In the genomic region with DNA sequence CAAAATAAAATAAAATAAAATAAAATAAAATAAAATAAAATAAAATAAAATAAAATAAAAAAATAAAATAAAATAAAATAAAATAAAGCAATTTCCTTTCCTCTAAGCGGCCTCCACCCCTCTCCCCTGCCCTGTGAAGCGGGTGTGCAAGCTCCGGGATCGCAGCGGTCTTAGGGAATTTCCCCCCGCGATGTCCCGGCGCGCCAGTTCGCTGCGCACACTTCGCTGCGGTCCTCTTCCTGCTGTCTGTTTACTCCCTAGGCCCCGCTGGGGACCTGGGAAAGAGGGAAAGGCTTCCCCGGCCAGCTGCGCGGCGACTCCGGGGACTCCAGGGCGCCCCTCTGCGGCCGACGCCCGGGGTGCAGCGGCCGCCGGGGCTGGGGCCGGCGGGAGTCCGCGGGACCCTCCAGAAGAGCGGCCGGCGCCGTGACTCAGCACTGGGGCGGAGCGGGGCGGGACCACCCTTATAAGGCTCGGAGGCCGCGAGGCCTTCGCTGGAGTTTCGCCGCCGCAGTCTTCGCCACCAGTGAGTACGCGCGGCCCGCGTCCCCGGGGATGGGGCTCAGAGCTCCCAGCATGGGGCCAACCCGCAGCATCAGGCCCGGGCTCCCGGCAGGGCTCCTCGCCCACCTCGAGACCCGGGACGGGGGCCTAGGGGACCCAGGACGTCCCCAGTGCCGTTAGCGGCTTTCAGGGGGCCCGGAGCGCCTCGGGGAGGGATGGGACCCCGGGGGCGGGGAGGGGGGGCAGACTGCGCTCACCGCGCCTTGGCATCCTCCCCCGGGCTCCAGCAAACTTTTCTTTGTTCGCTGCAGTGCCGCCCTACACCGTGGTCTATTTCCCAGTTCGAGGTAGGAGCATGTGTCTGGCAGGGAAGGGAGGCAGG, we compare ENCODE assay signal across 1 cellular context.
TF ChIP-seq lines count a peak whose summit lies in the region.

A gene (plus strand): TSS at position 494 of the 886 bp plus-strand sequence. CDS start 32 bp downstream, at position 526.

TF ChIP-seq in K562, 482 proteins besides CTCF, POLR2A, EP300 and RAD21 (continued from another document and continues in another):
- TF ChIP-seq, protein P1, sequence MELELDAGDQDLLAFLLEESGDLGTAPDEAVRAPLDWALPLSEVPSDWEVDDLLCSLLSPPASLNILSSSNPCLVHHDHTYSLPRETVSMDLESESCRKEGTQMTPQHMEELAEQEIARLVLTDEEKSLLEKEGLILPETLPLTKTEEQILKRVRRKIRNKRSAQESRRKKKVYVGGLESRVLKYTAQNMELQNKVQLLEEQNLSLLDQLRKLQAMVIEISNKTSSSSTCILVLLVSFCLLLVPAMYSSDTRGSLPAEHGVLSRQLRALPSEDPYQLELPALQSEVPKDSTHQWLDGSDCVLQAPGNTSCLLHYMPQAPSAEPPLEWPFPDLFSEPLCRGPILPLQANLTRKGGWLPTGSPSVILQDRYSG (tag; conservative IDR thresholded peaks at IDR 0.05; ENCODE audit: low read depth): no peak
- TF ChIP-seq JUND (IDR thresholded peaks at IDR 0.05; ENCODE audit: borderline replicate concordance, low read depth, low read length) (peak; percentile 81), JUND (tag; IDR thresholded peaks at IDR 0.05; ENCODE audit: borderline replicate concordance, low read depth, low read length) (no peak; the same call in 2 of the 3 replicates), THRAP3 (IDR thresholded peaks at IDR 0.05; ENCODE audit: borderline replicate concordance) (no peak), MTA3 (IDR thresholded peaks at IDR 0.05; ENCODE audit: borderline replicate concordance) (peak; percentile 97), BCL6 (CRISPR knock-in tag; IDR thresholded peaks at IDR 0.05) (no peak), MAFG (tag; conservative IDR thresholded peaks at IDR 0.05) (peak; percentile 74), GTF2F1 (IDR thresholded peaks at IDR 0.05; ENCODE audit: low read depth, low read length) (peak; percentile 64; the same call in 1 of the 2 replicates), POLR2AphosphoS2 (IDR thresholded peaks at IDR 0.05; ENCODE audit: low read length) (peak; percentile 62; the same call in 1 of the 2 replicates), SRF (CRISPR knock-in tag; IDR thresholded peaks at IDR 0.05) (peak; percentile 92 to 97), HMGN3 (IDR thresholded peaks at IDR 0.05; ENCODE audit: borderline replicate concordance, extremely low read depth, insufficient read length, low read depth, low read length) (peak; percentile 85), ZNF347 (CRISPR knock-in tag; IDR thresholded peaks at IDR 0.05; ENCODE audit: low read depth) (no peak), TCF3 (CRISPR knock-in tag; IDR thresholded peaks at IDR 0.05) (peak; percentile 45), NELFE (IDR thresholded peaks at IDR 0.05; ENCODE audit: insufficient read depth, insufficient read length) (no peak), GATA2 (CRISPR knock-in tag; IDR thresholded peaks at IDR 0.05) (no peak), ZNF175 (CRISPR knock-in tag; IDR thresholded peaks at IDR 0.05; ENCODE audit: low read depth) (no peak; the same call in 1 of the 2 replicates), FOXK2 (conservative IDR thresholded peaks at IDR 0.05 in 1 of 2, IDR thresholded peaks at IDR 0.05 in 1 of 2; ENCODE audit: low read depth in 2 of 2) (peak; percentile 45 to 54; a peak in 1 of 4 replicates), IRF2 (CRISPR knock-in tag; IDR thresholded peaks at IDR 0.05) (no peak), CCNT2 (IDR thresholded peaks at IDR 0.05; ENCODE audit: borderline replicate concordance, extremely low read depth, insufficient read length, low read depth, low read length) (peak; percentile 96), CBX1 (IDR thresholded peaks at IDR 0.05; ENCODE audit: low read depth) (peak; percentile 82; the same call in 1 of the 2 replicates), ZNF589 (CRISPR knock-in tag; IDR thresholded peaks at IDR 0.05; ENCODE audit: low read depth) (no peak)
- TF ChIP-seq, protein P2, sequence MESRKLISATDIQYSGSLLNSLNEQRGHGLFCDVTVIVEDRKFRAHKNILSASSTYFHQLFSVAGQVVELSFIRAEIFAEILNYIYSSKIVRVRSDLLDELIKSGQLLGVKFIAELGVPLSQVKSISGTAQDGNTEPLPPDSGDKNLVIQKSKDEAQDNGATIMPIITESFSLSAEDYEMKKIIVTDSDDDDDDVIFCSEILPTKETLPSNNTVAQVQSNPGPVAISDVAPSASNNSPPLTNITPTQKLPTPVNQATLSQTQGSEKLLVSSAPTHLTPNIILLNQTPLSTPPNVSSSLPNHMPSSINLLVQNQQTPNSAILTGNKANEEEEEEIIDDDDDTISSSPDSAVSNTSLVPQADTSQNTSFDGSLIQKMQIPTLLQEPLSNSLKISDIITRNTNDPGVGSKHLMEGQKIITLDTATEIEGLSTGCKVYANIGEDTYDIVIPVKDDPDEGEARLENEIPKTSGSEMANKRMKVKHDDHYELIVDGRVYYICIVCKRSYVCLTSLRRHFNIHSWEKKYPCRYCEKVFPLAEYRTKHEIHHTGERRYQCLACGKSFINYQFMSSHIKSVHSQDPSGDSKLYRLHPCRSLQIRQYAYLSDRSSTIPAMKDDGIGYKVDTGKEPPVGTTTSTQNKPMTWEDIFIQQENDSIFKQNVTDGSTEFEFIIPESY (CRISPR knock-in tag; IDR thresholded peaks at IDR 0.05): no peak
- TF ChIP-seq, protein P3, sequence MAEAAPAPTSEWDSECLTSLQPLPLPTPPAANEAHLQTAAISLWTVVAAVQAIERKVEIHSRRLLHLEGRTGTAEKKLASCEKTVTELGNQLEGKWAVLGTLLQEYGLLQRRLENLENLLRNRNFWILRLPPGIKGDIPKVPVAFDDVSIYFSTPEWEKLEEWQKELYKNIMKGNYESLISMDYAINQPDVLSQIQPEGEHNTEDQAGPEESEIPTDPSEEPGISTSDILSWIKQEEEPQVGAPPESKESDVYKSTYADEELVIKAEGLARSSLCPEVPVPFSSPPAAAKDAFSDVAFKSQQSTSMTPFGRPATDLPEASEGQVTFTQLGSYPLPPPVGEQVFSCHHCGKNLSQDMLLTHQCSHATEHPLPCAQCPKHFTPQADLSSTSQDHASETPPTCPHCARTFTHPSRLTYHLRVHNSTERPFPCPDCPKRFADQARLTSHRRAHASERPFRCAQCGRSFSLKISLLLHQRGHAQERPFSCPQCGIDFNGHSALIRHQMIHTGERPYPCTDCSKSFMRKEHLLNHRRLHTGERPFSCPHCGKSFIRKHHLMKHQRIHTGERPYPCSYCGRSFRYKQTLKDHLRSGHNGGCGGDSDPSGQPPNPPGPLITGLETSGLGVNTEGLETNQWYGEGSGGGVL (CRISPR knock-in tag; IDR thresholded peaks at IDR 0.05): no peak
- TF ChIP-seq, protein P4, sequence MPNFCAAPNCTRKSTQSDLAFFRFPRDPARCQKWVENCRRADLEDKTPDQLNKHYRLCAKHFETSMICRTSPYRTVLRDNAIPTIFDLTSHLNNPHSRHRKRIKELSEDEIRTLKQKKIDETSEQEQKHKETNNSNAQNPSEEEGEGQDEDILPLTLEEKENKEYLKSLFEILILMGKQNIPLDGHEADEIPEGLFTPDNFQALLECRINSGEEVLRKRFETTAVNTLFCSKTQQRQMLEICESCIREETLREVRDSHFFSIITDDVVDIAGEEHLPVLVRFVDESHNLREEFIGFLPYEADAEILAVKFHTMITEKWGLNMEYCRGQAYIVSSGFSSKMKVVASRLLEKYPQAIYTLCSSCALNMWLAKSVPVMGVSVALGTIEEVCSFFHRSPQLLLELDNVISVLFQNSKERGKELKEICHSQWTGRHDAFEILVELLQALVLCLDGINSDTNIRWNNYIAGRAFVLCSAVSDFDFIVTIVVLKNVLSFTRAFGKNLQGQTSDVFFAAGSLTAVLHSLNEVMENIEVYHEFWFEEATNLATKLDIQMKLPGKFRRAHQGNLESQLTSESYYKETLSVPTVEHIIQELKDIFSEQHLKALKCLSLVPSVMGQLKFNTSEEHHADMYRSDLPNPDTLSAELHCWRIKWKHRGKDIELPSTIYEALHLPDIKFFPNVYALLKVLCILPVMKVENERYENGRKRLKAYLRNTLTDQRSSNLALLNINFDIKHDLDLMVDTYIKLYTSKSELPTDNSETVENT (CRISPR knock-in tag; IDR thresholded peaks at IDR 0.05): peak; percentile 83
- TF ChIP-seq, protein P5, sequence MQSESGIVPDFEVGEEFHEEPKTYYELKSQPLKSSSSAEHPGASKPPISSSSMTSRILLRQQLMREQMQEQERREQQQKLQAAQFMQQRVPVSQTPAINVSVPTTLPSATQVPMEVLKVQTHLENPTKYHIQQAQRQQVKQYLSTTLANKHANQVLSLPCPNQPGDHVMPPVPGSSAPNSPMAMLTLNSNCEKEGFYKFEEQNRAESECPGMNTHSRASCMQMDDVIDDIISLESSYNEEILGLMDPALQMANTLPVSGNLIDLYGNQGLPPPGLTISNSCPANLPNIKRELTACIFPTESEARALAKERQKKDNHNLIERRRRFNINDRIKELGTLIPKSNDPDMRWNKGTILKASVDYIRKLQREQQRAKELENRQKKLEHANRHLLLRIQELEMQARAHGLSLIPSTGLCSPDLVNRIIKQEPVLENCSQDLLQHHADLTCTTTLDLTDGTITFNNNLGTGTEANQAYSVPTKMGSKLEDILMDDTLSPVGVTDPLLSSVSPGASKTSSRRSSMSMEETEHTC (IDR thresholded peaks at IDR 0.05): 0 out of 2 replicates have a peak, but pooled peaks have one; percentile 15
- TF ChIP-seq, protein P6, sequence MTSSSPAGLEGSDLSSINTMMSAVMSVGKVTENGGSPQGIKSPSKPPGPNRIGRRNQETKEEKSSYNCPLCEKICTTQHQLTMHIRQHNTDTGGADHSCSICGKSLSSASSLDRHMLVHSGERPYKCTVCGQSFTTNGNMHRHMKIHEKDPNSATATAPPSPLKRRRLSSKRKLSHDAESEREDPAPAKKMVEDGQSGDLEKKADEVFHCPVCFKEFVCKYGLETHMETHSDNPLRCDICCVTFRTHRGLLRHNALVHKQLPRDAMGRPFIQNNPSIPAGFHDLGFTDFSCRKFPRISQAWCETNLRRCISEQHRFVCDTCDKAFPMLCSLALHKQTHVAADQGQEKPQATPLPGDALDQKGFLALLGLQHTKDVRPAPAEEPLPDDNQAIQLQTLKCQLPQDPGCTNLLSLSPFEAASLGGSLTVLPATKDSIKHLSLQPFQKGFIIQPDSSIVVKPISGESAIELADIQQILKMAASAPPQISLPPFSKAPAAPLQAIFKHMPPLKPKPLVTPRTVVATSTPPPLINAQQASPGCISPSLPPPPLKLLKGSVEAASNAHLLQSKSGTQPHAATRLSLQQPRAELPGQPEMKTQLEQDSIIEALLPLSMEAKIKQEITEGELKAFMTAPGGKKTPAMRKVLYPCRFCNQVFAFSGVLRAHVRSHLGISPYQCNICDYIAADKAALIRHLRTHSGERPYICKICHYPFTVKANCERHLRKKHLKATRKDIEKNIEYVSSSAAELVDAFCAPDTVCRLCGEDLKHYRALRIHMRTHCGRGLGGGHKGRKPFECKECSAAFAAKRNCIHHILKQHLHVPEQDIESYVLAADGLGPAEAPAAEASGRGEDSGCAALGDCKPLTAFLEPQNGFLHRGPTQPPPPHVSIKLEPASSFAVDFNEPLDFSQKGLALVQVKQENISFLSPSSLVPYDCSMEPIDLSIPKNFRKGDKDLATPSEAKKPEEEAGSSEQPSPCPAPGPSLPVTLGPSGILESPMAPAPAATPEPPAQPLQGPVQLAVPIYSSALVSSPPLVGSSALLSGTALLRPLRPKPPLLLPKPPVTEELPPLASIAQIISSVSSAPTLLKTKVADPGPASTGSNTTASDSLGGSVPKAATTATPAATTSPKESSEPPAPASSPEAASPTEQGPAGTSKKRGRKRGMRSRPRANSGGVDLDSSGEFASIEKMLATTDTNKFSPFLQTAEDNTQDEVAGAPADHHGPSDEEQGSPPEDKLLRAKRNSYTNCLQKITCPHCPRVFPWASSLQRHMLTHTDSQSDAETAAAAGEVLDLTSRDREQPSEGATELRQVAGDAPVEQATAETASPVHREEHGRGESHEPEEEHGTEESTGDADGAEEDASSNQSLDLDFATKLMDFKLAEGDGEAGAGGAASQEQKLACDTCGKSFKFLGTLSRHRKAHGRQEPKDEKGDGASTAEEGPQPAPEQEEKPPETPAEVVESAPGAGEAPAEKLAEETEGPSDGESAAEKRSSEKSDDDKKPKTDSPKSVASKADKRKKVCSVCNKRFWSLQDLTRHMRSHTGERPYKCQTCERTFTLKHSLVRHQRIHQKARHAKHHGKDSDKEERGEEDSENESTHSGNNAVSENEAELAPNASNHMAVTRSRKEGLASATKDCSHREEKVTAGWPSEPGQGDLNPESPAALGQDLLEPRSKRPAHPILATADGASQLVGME (CRISPR knock-in tag; IDR thresholded peaks at IDR 0.05): no peak
- TF ChIP-seq, protein P7, sequence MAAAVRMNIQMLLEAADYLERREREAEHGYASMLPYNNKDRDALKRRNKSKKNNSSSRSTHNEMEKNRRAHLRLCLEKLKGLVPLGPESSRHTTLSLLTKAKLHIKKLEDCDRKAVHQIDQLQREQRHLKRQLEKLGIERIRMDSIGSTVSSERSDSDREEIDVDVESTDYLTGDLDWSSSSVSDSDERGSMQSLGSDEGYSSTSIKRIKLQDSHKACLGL (CRISPR knock-in tag; IDR thresholded peaks at IDR 0.05; ENCODE audit: borderline replicate concordance, poor library complexity, severe bottlenecking): no peak
- TF ChIP-seq, protein P8, sequence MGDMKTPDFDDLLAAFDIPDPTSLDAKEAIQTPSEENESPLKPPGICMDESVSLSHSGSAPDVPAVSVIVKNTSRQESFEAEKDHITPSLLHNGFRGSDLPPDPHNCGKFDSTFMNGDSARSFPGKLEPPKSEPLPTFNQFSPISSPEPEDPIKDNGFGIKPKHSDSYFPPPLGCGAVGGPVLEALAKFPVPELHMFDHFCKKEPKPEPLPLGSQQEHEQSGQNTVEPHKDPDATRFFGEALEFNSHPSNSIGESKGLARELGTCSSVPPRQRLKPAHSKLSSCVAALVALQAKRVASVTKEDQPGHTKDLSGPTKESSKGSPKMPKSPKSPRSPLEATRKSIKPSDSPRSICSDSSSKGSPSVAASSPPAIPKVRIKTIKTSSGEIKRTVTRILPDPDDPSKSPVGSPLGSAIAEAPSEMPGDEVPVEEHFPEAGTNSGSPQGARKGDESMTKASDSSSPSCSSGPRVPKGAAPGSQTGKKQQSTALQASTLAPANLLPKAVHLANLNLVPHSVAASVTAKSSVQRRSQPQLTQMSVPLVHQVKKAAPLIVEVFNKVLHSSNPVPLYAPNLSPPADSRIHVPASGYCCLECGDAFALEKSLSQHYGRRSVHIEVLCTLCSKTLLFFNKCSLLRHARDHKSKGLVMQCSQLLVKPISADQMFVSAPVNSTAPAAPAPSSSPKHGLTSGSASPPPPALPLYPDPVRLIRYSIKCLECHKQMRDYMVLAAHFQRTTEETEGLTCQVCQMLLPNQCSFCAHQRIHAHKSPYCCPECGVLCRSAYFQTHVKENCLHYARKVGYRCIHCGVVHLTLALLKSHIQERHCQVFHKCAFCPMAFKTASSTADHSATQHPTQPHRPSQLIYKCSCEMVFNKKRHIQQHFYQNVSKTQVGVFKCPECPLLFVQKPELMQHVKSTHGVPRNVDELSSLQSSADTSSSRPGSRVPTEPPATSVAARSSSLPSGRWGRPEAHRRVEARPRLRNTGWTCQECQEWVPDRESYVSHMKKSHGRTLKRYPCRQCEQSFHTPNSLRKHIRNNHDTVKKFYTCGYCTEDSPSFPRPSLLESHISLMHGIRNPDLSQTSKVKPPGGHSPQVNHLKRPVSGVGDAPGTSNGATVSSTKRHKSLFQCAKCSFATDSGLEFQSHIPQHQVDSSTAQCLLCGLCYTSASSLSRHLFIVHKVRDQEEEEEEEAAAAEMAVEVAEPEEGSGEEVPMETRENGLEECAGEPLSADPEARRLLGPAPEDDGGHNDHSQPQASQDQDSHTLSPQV (IDR thresholded peaks at IDR 0.05): peak; percentile 18
